Comparison of ENCODE assay signal across 1 cellular context in the genomic region with DNA sequence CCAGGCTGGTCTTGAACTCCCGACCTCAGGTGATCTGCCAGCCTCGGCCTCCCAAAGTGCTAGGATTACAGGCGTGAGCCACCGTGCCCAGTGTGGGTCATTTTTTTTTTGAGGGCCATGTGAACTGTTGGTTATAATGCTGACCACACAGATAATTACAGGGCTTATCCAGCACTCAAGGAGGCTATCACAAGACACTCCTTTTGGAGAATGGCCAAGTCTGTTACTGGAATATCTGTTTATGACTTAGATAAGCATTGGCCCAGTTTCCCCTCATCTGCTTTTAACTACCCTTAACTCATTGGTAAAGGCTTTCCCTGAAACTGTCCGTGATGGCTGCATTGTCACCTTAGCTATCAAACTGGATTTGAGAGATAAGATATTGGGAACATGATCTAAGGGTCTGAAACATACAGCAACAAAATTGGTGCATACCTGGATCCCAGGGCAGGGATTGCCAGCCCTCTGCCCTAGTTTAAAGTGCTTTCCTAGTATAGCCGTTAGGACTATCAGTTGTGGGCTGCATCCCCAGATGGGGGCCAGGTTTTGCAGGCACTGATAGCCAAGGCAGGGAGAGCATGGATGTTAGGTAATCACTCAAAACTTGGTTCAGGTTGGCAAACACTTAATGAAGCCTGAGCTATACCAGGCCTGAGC.
TF ChIP-seq lines count a peak whose summit lies in the region.

No MANE protein-coding gene starts in this region.

TF ChIP-seq in IMR-90, 13 proteins besides CTCF, POLR2A, EP300 and RAD21 (continued from another document):
- TF ChIP-seq ELK1 (IDR thresholded peaks at IDR 0.05; ENCODE audit: borderline replicate concordance, low read depth, low read length) (no peak), CHD1 (IDR thresholded peaks at IDR 0.05; ENCODE audit: low read depth, low read length) (no peak), MAZ (IDR thresholded peaks at IDR 0.05; ENCODE audit: borderline replicate concordance, low read depth, low read length) (no peak), MAFK (IDR thresholded peaks at IDR 0.05; ENCODE audit: low read depth, low read length) (no peak), MXI1 (IDR thresholded peaks at IDR 0.05; ENCODE audit: borderline replicate concordance, low read depth, low read length) (no peak), CEBPB (IDR thresholded peaks at IDR 0.05; ENCODE audit: low read depth, low read length) (no peak), SMC3 (IDR thresholded peaks at IDR 0.05; ENCODE audit: low read depth, low read length) (no peak), RFX5 (IDR thresholded peaks at IDR 0.05; ENCODE audit: low read depth, low read length) (no peak), RCOR1 (IDR thresholded peaks at IDR 0.05; ENCODE audit: insufficient replicate concordance, low read length) (no peak), NFE2L2 (IDR thresholded peaks at IDR 0.05; ENCODE audit: low read depth, low read length) (no peak)
- TF ChIP-seq, protein P1, sequence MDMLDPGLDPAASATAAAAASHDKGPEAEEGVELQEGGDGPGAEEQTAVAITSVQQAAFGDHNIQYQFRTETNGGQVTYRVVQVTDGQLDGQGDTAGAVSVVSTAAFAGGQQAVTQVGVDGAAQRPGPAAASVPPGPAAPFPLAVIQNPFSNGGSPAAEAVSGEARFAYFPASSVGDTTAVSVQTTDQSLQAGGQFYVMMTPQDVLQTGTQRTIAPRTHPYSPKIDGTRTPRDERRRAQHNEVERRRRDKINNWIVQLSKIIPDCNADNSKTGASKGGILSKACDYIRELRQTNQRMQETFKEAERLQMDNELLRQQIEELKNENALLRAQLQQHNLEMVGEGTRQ (IDR thresholded peaks at IDR 0.05; ENCODE audit: low read depth, low read length) = no peak
